19 cellular contexts compared by ENCODE assay signal in the genomic region with DNA sequence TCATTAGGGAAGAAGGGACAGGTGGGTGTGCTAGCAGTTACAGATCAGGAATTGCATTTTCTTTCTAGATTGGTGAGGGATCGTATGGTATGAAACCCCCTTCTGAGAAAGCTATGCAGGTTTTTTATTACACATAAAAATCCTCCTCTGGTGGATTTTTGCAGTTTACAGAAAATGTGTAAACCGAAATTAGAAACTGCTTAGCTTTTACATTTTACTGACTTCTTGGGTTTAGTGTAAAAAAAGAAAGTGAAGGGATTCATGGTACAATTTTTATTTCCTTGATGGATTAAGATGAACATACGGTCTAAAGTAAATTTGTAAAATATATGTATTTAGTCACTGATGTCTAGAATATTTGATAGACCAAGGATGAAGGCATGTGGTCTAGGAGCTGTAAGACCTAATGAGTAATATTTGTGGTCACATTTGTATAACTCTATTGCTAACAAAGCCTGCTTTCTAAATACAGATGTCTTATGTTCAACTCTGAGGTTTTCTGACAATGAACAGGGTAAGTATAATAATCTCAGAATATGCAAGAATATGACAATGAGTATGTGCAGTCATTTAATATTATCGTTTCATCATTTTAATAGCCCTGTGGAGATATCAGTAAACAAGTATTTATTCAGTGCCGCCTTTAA.
DNase-seq lines count a peak whose midpoint lies in the region; ATAC-seq and TF ChIP-seq lines count a peak whose summit lies in the region.
"Had no signal": no experiment of that assay in that cellular context is flagged by ENCODE, and none has a peak within 500 bp of the region (broad histone marks: within the 10 kb centered on the region; RNA-seq: fewer than 3 reads in every experiment).

No MANE protein-coding gene starts in this region.

- H3K27me3 ChIP-seq in breast epithelium (no peaks in the 10 kb centered on the region), left lung (no peaks in the 10 kb centered on the region)
- H3K27me3 ChIP-seq: spleen, thyroid gland had no signal

- ATAC-seq in left lung = peak; percentile 36
- ATAC-seq in Right ventricle myocardium superior (ENCODE audit: poor library complexity) = no peak
- ATAC-seq in HG03342 (IDR thresholded peaks at IDR 0.05; ENCODE audit: unreplicated experiment) = no peak
- no peak for ATAC-seq in HG02884 (IDR thresholded peaks at IDR 0.05; ENCODE audit: unreplicated experiment)
- ATAC-seq: GM12878; naive thymus-derived CD4-positive, alpha-beta T cell; Panc1 had no signal

- H3K4me1 ChIP-seq in breast epithelium (no peaks in the 10 kb centered on the region), left lung (no peaks in the 10 kb centered on the region)
- H3K4me1 ChIP-seq: spleen, thyroid gland had no signal

- H3K9me3 ChIP-seq in breast epithelium (no peaks in the 10 kb centered on the region), left lung (no peaks in the 10 kb centered on the region)
- H3K9me3 ChIP-seq: spleen, thyroid gland had no signal

- POLR2A ChIA-PET in MCF 10A (lab: Yijun Ruan, JAX) = interaction anchor here (0.7 to 1.6 kb wide), 3 partner anchors 9 to 722 kb away, joined by 3 to 5 read pairs (median 4); no protein-coding TSS in a partner anchor

- H3K36me3 Mint-ChIP-seq in MCF 10A (ENCODE audit: insufficient read depth, unreplicated experiment) = no peaks in the 10 kb centered on the region
- H3K36me3 Mint-ChIP-seq: naive thymus-derived CD4-positive, alpha-beta T cell had no signal

- intact Hi-C loops in MCF 10A (cut with micrococcal nuclease) = loop anchor here (1.0 kb wide), 1 partner anchor 105 kb away; no protein-coding TSS in a partner anchor
- intact Hi-C loops in breast epithelium (cut with DNase I; ENCODE audit: low total_unique reads) = no loop called here
- intact Hi-C loops in left lung (cut with DNase I) = no loop called here
- intact Hi-C loops in Right ventricle myocardium superior (cut with DNase I) = loop anchor here (5.0 kb wide), 1 partner anchor 617 kb away; no protein-coding TSS in a partner anchor

- H3K36me3 ChIP-seq in breast epithelium (no peaks in the 10 kb centered on the region), left lung (no peaks in the 10 kb centered on the region)
- H3K36me3 ChIP-seq: spleen, thyroid gland had no signal

- H3K4me3 ChIP-seq in breast epithelium (no peak overlapping the region), cardiac fibroblast (replicated peaks in 1 of 2; ENCODE audit: low read depth in 2 of 2, low read length in 2 of 2) (no peak overlapping the region), left lung (no peak overlapping the region)
- H3K4me3 ChIP-seq: GM12878, spleen, thyroid gland had no signal

- peaks cover 35% of the 10 kb centered on the region for H3K4me1 Mint-ChIP-seq in MCF 10A (ENCODE audit: insufficient read depth, unreplicated experiment)
- H3K4me1 Mint-ChIP-seq: naive thymus-derived CD4-positive, alpha-beta T cell had no signal

- no peaks in the 10 kb centered on the region for H3K27me3 Mint-ChIP-seq in MCF 10A (ENCODE audit: insufficient read depth, unreplicated experiment)

- TF ChIP-seq POLR2A in breast epithelium (IDR thresholded peaks at IDR 0.05) = no peak

- peak overlapping the region; percentile 29 for H3K4me3 Mint-ChIP-seq in MCF 10A (ENCODE audit: unreplicated experiment)
- H3K4me3 Mint-ChIP-seq: activated naive CD4-positive, alpha-beta T cell treated with anti-CD3 and anti-CD28 coated beads for 36 hours; dendritic cell treated with granulocyte-macrophage colony-stimulating factor and Interleukin-4, amounts not matched to agents 40 ng/mL and 50 ng/mL, for 4 days; naive thymus-derived CD4-positive, alpha-beta T cell had no signal

- TF ChIP-seq CTCF in MCF 10A (IDR thresholded peaks at IDR 0.05; ENCODE audit: unreplicated experiment) (no peak), breast epithelium (IDR thresholded peaks at IDR 0.05) (no peak), cardiac fibroblast (IDR thresholded peaks at IDR 0.05; ENCODE audit: low read depth, low read length) (no peak), left lung (IDR thresholded peaks at IDR 0.05) (no peak)

- DNase-seq in MCF 10A (ENCODE audit: unreplicated experiment) (no peak), breast epithelium (ENCODE audit: low spot score in 2 of 2) (no peak), cardiac fibroblast (ENCODE audit: low read depth in 2 of 2) (peak; percentile 56 to 83), left lung (no peak), Right ventricle myocardium superior (no peak), SK-N-DZ (ENCODE audit: low spot score) (no peak)
- DNase-seq: 8988T; activated naive CD4-positive, alpha-beta T cell treated with anti-CD3 and anti-CD28 coated beads for 36 hours; naive thymus-derived CD4-positive, alpha-beta T cell; NCI-H1048; NCI-H2227 treated with DMSO at 0.1 percent for 48 hours; spleen; T-helper 9 cell; thyroid gland had no signal

- peak overlapping the region; percentile 60 for H3K27ac Mint-ChIP-seq in MCF 10A (ENCODE audit: low read depth, unreplicated experiment)
- H3K27ac Mint-ChIP-seq: activated naive CD4-positive, alpha-beta T cell treated with anti-CD3 and anti-CD28 coated beads for 36 hours; dendritic cell treated with granulocyte-macrophage colony-stimulating factor and Interleukin-4, amounts not matched to agents 40 ng/mL and 50 ng/mL, for 4 days; naive thymus-derived CD4-positive, alpha-beta T cell had no signal

- no peak overlapping the region for H3K27ac ChIP-seq in breast epithelium
- H3K27ac ChIP-seq in left lung = no peak overlapping the region
- H3K27ac ChIP-seq: spleen, thyroid gland had no signal

- CTCF ChIA-PET in MCF 10A (lab: Yijun Ruan, JAX) = interaction anchor here (3.3 kb wide), 1 partner anchor 10 kb away, joined by 15 read pairs; no protein-coding TSS in a partner anchor

- BruUV-seq in MCF 10A (replicated peaks; lab: Mats Ljungman, UMichigan) = no TSS peak

- H3K9me3 Mint-ChIP-seq in MCF 10A (ENCODE audit: unreplicated experiment) = no peaks in the 10 kb centered on the region
- H3K9me3 Mint-ChIP-seq: activated naive CD4-positive, alpha-beta T cell treated with anti-CD3 and anti-CD28 coated beads for 36 hours; dendritic cell treated with granulocyte-macrophage colony-stimulating factor and Interleukin-4, amounts not matched to agents 40 ng/mL and 50 ng/mL, for 4 days had no signal

Comparison
In these comparisons a context has a peak if more than half of its experiments do, and no peak if none do; other contexts are left out.
1. intact Hi-C loops: an anchor here in MCF 10A (1.0 kb wide) and Right ventricle myocardium superior (5.0 kb wide); none called in breast epithelium and left lung.
2. DNase-seq: peak in cardiac fibroblast (2 of 2); none in MCF 10A (single experiment), breast epithelium (0 of 2), left lung (0 of 2), Right ventricle myocardium superior (single experiment) and SK-N-DZ (single experiment).